Comparison of ENCODE assay signal across 30 cellular contexts in the genomic region with DNA sequence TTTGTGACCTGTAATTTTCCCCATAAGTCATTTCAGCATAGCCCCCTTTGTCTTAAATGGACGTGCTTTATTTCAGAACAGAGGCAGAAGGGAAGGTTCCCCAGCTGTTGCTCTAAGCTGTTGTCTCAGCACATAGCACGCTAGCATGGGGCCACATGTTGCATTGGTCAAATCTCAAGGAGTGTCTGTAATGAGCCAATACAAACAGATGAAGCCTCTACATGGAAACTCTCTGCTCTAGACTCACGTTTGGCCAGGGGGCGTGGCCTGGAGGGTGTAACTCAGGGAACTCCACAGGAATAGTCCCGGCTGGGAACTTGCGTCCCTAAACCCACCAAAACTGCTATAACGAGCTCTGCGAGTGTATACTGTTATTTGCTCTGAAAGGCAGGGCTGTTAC. TPM values are rescaled to one million over a fixed set of nuclear protein-coding genes. Genes with fewer than 3 reads are reported as not detected.
DNase-seq lines count a peak whose midpoint lies in the region; ATAC-seq and TF ChIP-seq lines count a peak whose summit lies in the region.
"Had no signal": no experiment of that assay in that cellular context is flagged by ENCODE, and none has a peak within 500 bp of the region (broad histone marks: within the 10 kb centered on the region; RNA-seq: fewer than 3 reads in every experiment).

No MANE protein-coding gene starts in this region.

- H3K4me1 ChIP-seq in mucosa of descending colon (ENCODE audit: low read depth) (no peaks in the 10 kb centered on the region), thyroid gland (no peaks in the 10 kb centered on the region)
- H3K4me1 ChIP-seq: Peyer's patch, SJSA1, testis had no signal

- H3K27ac Mint-ChIP-seq in activated naive CD4-positive, alpha-beta T cell treated with anti-CD3 and anti-CD28 coated beads, Interleukin-2, amount 50 U/mL, for 72 hours = no peak overlapping the region
- H3K27ac Mint-ChIP-seq: activated CD4-positive, alpha-beta T cell treated with anti-CD3 and anti-CD28 coated beads, Interleukin-2, amount 10 ng/mL, durations not matched to agents 7 days and 5 days; activated CD8-positive, alpha-beta memory T cell treated with anti-CD3 and anti-CD28 coated beads, Interleukin-2, amount 10 ng/mL, durations not matched to agents 7 days and 5 days; activated naive CD4-positive, alpha-beta T cell treated with anti-CD3 and anti-CD28 coated beads, Interleukin-2, amount 50 U/mL, for 24 hours; B cell; progenitor cell of endocrine pancreas; stimulated activated memory B cell treated with anti-CD40 and anti-IgM and Interleukin-4, amounts not matched to agents 10 μg/mL and 1 μg/mL and 100 μg/mL, for 72 hours; T-helper 17 cell had no signal

- H3K9me3 ChIP-seq in mucosa of descending colon (no peaks in the 10 kb centered on the region), thyroid gland (no peaks in the 10 kb centered on the region)
- H3K9me3 ChIP-seq: Peyer's patch, testis had no signal

- no peaks in the 10 kb centered on the region for H3K27me3 ChIP-seq in thyroid gland
- H3K27me3 ChIP-seq: Peyer's patch, SJSA1, testis had no signal

- TF ChIP-seq POLR2A in thyroid gland (IDR thresholded peaks at IDR 0.05) (no peak), erythroblast (IDR thresholded peaks at IDR 0.05; ENCODE audit: low read length) (no peak)

- H3K4me3 ChIP-seq in epithelial cell of esophagus (ENCODE audit: low read length) = no peak overlapping the region
- H3K4me3 ChIP-seq in mucosa of descending colon = no peak overlapping the region
- no peak overlapping the region for H3K4me3 ChIP-seq in thyroid gland (replicated peaks in 1 of 3)
- H3K4me3 ChIP-seq: Peyer's patch, SJSA1, testis had no signal

- DNase-seq in NCI-H2029 (lab: John Stamatoyannopoulos, UW) (peak; percentile 17), NCI-H2029 treated with DMSO at 0.1 percent for 48 hours (lab: John Stamatoyannopoulos, UW) (no peak), epithelial cell of esophagus (ENCODE audit: low read depth) (peak; percentile 13), mucosa of descending colon (peak; percentile 57 to 63 (median 58)), thyroid gland (peak; percentile 7 to 10), AG08395 (ENCODE audit: low spot score) (no peak), erythroblast (lab: John Stamatoyannopoulos, UW) (no peak)
- DNase-seq in activated naive CD4-positive, alpha-beta T cell treated with anti-CD3 and anti-CD28 coated beads, Interleukin-2, amount 50 U/mL, for 72 hours (ENCODE audit: low spot score in 2 of 2) = no peak
- DNase-seq: activated CD4-positive, alpha-beta T cell treated with anti-CD3 and anti-CD28 coated beads, Interleukin-2, amount 10 ng/mL, durations not matched to agents 7 days and 5 days; activated CD8-positive, alpha-beta memory T cell treated with anti-CD3 and anti-CD28 coated beads, Interleukin-2, amount 10 ng/mL, durations not matched to agents 7 days and 5 days; cerebellar nuclear complex; DMS79 treated with DMSO at 0.1 percent for 48 hours; GOT3; NCI-H1105; NCI-H2081 treated with DMSO at 0.1 percent for 48 hours; NCI-H510A; NK-92 treated with Interleukin-12 subunit alpha and Interleukin-12 subunit beta, amount 100 ng/mL, for 24 hours; Peyer's patch; stimulated activated CD4-positive, alpha-beta T cell treated with anti-CD3 and anti-CD28 coated beads, Interleukin-2, amount 100 ng/mL, for 24 hours; T-helper 17 cell; testis had no signal

- no peak overlapping the region for H3K27ac ChIP-seq in thyroid gland
- H3K27ac ChIP-seq: Peyer's patch, SJSA1, testis had no signal

- intact Hi-C loops in mucosa of descending colon (cut with DNase I, micrococcal nuclease) (no loop called here), thyroid gland (cut with DNase I) (no loop called here)

- no peaks in the 10 kb centered on the region for H3K36me3 Mint-ChIP-seq in activated naive CD4-positive, alpha-beta T cell treated with anti-CD3 and anti-CD28 coated beads, Interleukin-2, amount 50 U/mL, for 72 hours
- H3K36me3 Mint-ChIP-seq: activated CD8-positive, alpha-beta memory T cell treated with anti-CD3 and anti-CD28 coated beads, Interleukin-2, amount 10 ng/mL, durations not matched to agents 7 days and 5 days; activated naive CD4-positive, alpha-beta T cell treated with anti-CD3 and anti-CD28 coated beads, Interleukin-2, amount 50 U/mL, for 24 hours; stimulated activated memory B cell treated with anti-CD40 and anti-IgM and Interleukin-4, amounts not matched to agents 10 μg/mL and 1 μg/mL and 100 μg/mL, for 72 hours had no signal

- 52 to 67% methylated on average over 5 to 8 of the region's 8 CpGs for WGBS in thyroid gland, 2 donors

- TF ChIP-seq CTCF in epithelial cell of esophagus (IDR thresholded peaks at IDR 0.05; ENCODE audit: insufficient read depth, low read depth, low read length, missing control alignments) = no peak
- no peak for TF ChIP-seq CTCF in mucosa of descending colon (IDR thresholded peaks at IDR 0.05)
- no peak for TF ChIP-seq CTCF in thyroid gland (IDR thresholded peaks at IDR 0.05)

- peak; percentile 78 for ATAC-seq in mucosa of descending colon
- no peak for ATAC-seq in activated naive CD4-positive, alpha-beta T cell treated with anti-CD3 and anti-CD28 coated beads, Interleukin-2, amount 50 U/mL, for 72 hours
- ATAC-seq: activated CD8-positive, alpha-beta memory T cell treated with anti-CD3 and anti-CD28 coated beads, Interleukin-2, amount 10 ng/mL, durations not matched to agents 7 days and 5 days; stimulated activated memory B cell treated with anti-CD40 and anti-IgM and Interleukin-4, amounts not matched to agents 10 μg/mL and 1 μg/mL and 100 μg/mL, for 72 hours; T-helper 17 cell had no signal

- H3K36me3 ChIP-seq in mucosa of descending colon (ENCODE audit: low read depth) (no peaks in the 10 kb centered on the region), thyroid gland (no peaks in the 10 kb centered on the region)
- H3K36me3 ChIP-seq: Peyer's patch, SJSA1 had no signal

- no peaks in the 10 kb centered on the region for H3K9me3 Mint-ChIP-seq in activated naive CD4-positive, alpha-beta T cell treated with anti-CD3 and anti-CD28 coated beads, Interleukin-2, amount 50 U/mL, for 72 hours
- H3K9me3 Mint-ChIP-seq: activated CD4-positive, alpha-beta T cell treated with anti-CD3 and anti-CD28 coated beads, Interleukin-2, amount 10 ng/mL, durations not matched to agents 7 days and 5 days; activated naive CD4-positive, alpha-beta T cell treated with anti-CD3 and anti-CD28 coated beads, Interleukin-2, amount 50 U/mL, for 24 hours; neural crest cell; stimulated activated memory B cell treated with anti-CD40 and anti-IgM and Interleukin-4, amounts not matched to agents 10 μg/mL and 1 μg/mL and 100 μg/mL, for 72 hours had no signal

RNA-seq across cellular contexts. Expression of a gene that starts 35.2 kb away (rescaled TPM):
- under 1 TPM in 1 of 3 donors, not detected in 2; 0.16 TPM for total RNA-seq in mucosa of descending colon
- total RNA-seq in thyroid gland = not detected
- not detected for total RNA-seq in activated naive CD4-positive, alpha-beta T cell treated with anti-CD3 and anti-CD28 coated beads, Interleukin-2, amount 50 U/mL, for 72 hours
- total RNA-seq: activated CD4-positive, alpha-beta T cell treated with anti-CD3 and anti-CD28 coated beads, Interleukin-2, amount 10 ng/mL, durations not matched to agents 7 days and 5 days; activated CD8-positive, alpha-beta memory T cell treated with anti-CD3 and anti-CD28 coated beads, Interleukin-2, amount 10 ng/mL, durations not matched to agents 7 days and 5 days; astrocyte; B cell; neural crest cell; Peyer's patch; progenitor cell of endocrine pancreas; SJSA1; skeletal muscle tissue; T-helper 17 cell had no signal

RNA-seq across cellular contexts. Expression of a gene that starts 54.3 kb away (rescaled TPM):
- total RNA-seq in mucosa of descending colon (1 to 10 TPM; 1.4 to 7.3 (median 1.6) TPM), thyroid gland (1 to 10 TPM in 3 of 4 donors, under 1 TPM in 1; 0.67 to 3.9 (median 2.5) TPM)
- not detected for total RNA-seq in activated naive CD4-positive, alpha-beta T cell treated with anti-CD3 and anti-CD28 coated beads, Interleukin-2, amount 50 U/mL, for 72 hours
- total RNA-seq: A172; activated CD4-positive, alpha-beta T cell treated with anti-CD3 and anti-CD28 coated beads, Interleukin-2, amount 10 ng/mL, durations not matched to agents 7 days and 5 days; activated CD8-positive, alpha-beta memory T cell treated with anti-CD3 and anti-CD28 coated beads, Interleukin-2, amount 10 ng/mL, durations not matched to agents 7 days and 5 days; B cell; SJSA1; T-helper 17 cell had no signal

Comparison
In these comparisons a context has a peak if more than half of its experiments do, and no peak if none do; other contexts are left out.
1. DNase-seq: peak in NCI-H2029 (single experiment), epithelial cell of esophagus (single experiment), mucosa of descending colon (3 of 3) and thyroid gland (2 of 2); none in NCI-H2029 treated with DMSO at 0.1 percent for 48 hours (single experiment), AG08395 (single experiment), erythroblast (0 of 2) and activated naive CD4-positive, alpha-beta T cell treated with anti-CD3 and anti-CD28 coated beads, Interleukin-2, amount 50 U/mL, for 72 hours (0 of 2).